8 cellular contexts compared by ENCODE assay signal in genomic region chr17:45231481-45232116, GRCh38. TPM values are rescaled to one million over a fixed set of nuclear protein-coding genes. Genes with fewer than 3 reads are reported as not detected.
DNase-seq lines count a peak whose midpoint lies in the region; ATAC-seq and TF ChIP-seq lines count a peak whose summit lies in the region.

No MANE protein-coding gene starts in this region.

- no peaks in the 10 kb centered on the region for H3K9me3 Mint-ChIP-seq in WTC11

- no peak overlapping the region for H3K4me3 ChIP-seq in uterus

- ATAC-seq in WTC11 (peak; percentile 40), HG03469 (IDR thresholded peaks at IDR 0.05; ENCODE audit: unreplicated experiment) (no peak)

- in situ Hi-C loops in ACHN (cut with HindIII; ENCODE audit: low pct_ligation_motif_present, low pct_unique_long_range_greater_than_20kb, low sequenced_read_pairs) (no loop called here), G401 (cut with HindIII; ENCODE audit: low sequenced_read_pairs) (no loop called here)

- no peaks in the 10 kb centered on the region for H3K27me3 ChIP-seq in uterus

- H3K9me3 ChIP-seq in uterus, result no peaks in the 10 kb centered on the region

- H3K36me3 ChIP-seq in uterus, result no peaks in the 10 kb centered on the region

- CTCF ChIA-PET in WTC11 (lab: Charles Lee), result interaction anchor here (0.6 to 9.8 kb wide), 26 partner anchors 9 to 429 kb away, joined by 3 to 179 read pairs (median 5); partner anchors contain the start of genes ACBD4, FMNL1, HEXIM1 and HEXIM2

- H3K4me3 Mint-ChIP-seq in WTC11, result no peak overlapping the region

- intact Hi-C loops in uterus (cut with DNase I; ENCODE audit: low total_unique reads), result no loop called here

- no peak for TF ChIP-seq POLR2A in uterus (IDR thresholded peaks at IDR 0.05)

- H3K27ac ChIP-seq in uterus, result no peak overlapping the region

- no peaks in the 10 kb centered on the region for H3K36me3 Mint-ChIP-seq in WTC11

- TF ChIP-seq CTCF in GM12874 (IDR thresholded peaks at IDR 0.05; ENCODE audit: insufficient read depth, low read depth, low read length), result peak; percentile 43
- TF ChIP-seq CTCF in WTC11 (IDR thresholded peaks at IDR 0.05), result peak; percentile 24; the same call in 1 of the 2 replicates
- TF ChIP-seq CTCF in uterus (IDR thresholded peaks at IDR 0.05), result no peak

- H3K4me1 Mint-ChIP-seq in WTC11, result peaks cover 24% of the 10 kb centered on the region

- peaks cover 30% of the 10 kb centered on the region for H3K27me3 Mint-ChIP-seq in WTC11 (ENCODE audit: low read depth)

- POLR2A ChIA-PET in WTC11 (lab: Charles Lee), result interaction anchor here (1.0 to 1.7 kb wide), 4 partner anchors 10 to 86 kb away, joined by 3 to 5 read pairs (median 4); partner anchors contain the start of genes HEXIM1 and MAP3K14

- no peak overlapping the region for H3K27ac Mint-ChIP-seq in WTC11

- DNase-seq in ACHN (peak; percentile 54), WTC11 (ENCODE audit: low spot score) (peak; percentile 78), iPS-NIHi7 (ENCODE audit: extremely low spot score) (peak; percentile 82), uterus (no peak), G401 (ENCODE audit: low spot score) (no peak)
- DNase-seq in effector CD4-positive, alpha-beta T cell, result no peak

- no peaks in the 10 kb centered on the region for H3K4me1 ChIP-seq in uterus

TF ChIP-seq in WTC11, 78 proteins besides CTCF, POLR2A, EP300 and RAD21:
- TF ChIP-seq NFE2L1 (CRISPR knock-in tag; IDR thresholded peaks at IDR 0.05) (no peak), NFYB (CRISPR knock-in tag; conservative IDR thresholded peaks at IDR 0.05; ENCODE audit: low read depth) (no peak), GTF2I (CRISPR knock-in tag; conservative IDR thresholded peaks at IDR 0.05) (no peak), PREB (CRISPR knock-in tag; IDR thresholded peaks at IDR 0.05; ENCODE audit: borderline replicate concordance) (no peak), ATF3 (CRISPR knock-in tag; conservative IDR thresholded peaks at IDR 0.05) (no peak), FOXP4 (CRISPR knock-in tag; IDR thresholded peaks at IDR 0.05) (no peak)

RNA-seq across cellular contexts. Expression of gene FMNL1, which starts 9.9 kb away (rescaled TPM):
- total RNA-seq in WTC11 (2021), result 5.3 to 7.9 TPM (median 7.3 TPM) in 3 replicates
- 10 to 100 TPM in 1 of 4 donors, 1 to 10 TPM in 3; 2.6 to 12.3 (median 3.6) TPM for total RNA-seq in uterus
- 6.1 and 17.9 TPM in 2 replicates for total RNA-seq in G401 (2014; rRNA removed; shearing (Covaris generic))

RNA-seq across cellular contexts. Expression of gene SPATA32, which starts 30.3 kb away (rescaled TPM):
- total RNA-seq in WTC11 (2021), result 0.14 to 0.15 TPM in 2 of 3 replicates, not detected in the other
- not detected for total RNA-seq in uterus
- total RNA-seq in G401 (2014; rRNA removed; shearing (Covaris generic)), result not detected in 2 replicates

Comparison
In these comparisons a context has a peak if more than half of its experiments do, and no peak if none do; other contexts are left out.
1. DNase-seq: peak in ACHN (single experiment), WTC11 (single experiment) and iPS-NIHi7 (single experiment); none in uterus (0 of 2), G401 (single experiment) and effector CD4-positive, alpha-beta T cell (single experiment).
2. CTCF ChIP-seq: peak in GM12874 (single experiment) and WTC11 (single experiment); none in uterus (0 of 4).